Comparison of ENCODE assay signal across 8 cellular contexts in genomic region chr3:48899298-48899697, GRCh38. TPM values are rescaled to one million over a fixed set of nuclear protein-coding genes. Genes with fewer than 3 reads are reported as not detected.
DNase-seq lines count a peak whose midpoint lies in the region; ATAC-seq and TF ChIP-seq lines count a peak whose summit lies in the region.

No MANE protein-coding gene starts in this region.

- TF ChIP-seq CTCF in SU-DHL-6 (IDR thresholded peaks at IDR 0.05; ENCODE audit: insufficient read depth, low read length, poor library complexity, severe bottlenecking), result no peak

- H3K4me3 ChIP-seq in SU-DHL-6 (ENCODE audit: insufficient read depth, low read length, poor library complexity, severe bottlenecking) (no peak overlapping the region), skeletal muscle tissue (ENCODE audit: low read length in 3 of 3) (peak overlapping the region; percentile 83 to 94 (median 92))

- DNase-seq in epithelial cell of prostate (ENCODE audit: low read depth, low spot score) (no peak), LoVo (ENCODE audit: low spot score) (no peak), NCI-H1930 (lab: John Stamatoyannopoulos, UW) (no peak), GF-D8 (lab: John Stamatoyannopoulos, UW) (no peak)

- peak overlapping the region; percentile 67; the same call in 1 of the 2 replicates for H3K9ac ChIP-seq in SU-DHL-6 (ENCODE audit: low read length)
- H3K9ac ChIP-seq in skeletal muscle tissue (ENCODE audit: low read depth in 1 of 3, low read length in 3 of 3), result no peak overlapping the region

- no peaks in the 10 kb centered on the region for H3K36me3 ChIP-seq in SU-DHL-6 (ENCODE audit: low read length)
- no peaks in the 10 kb centered on the region for H3K36me3 ChIP-seq in skeletal muscle tissue (ENCODE audit: control insufficient read depth in 3 of 3, insufficient read depth in 3 of 3, low read length in 3 of 3)

- H3K27ac ChIP-seq in SU-DHL-6 (ENCODE audit: low read depth, low read length) (peak overlapping the region; percentile 29), epithelial cell of prostate (peak overlapping the region; percentile 43), skeletal muscle tissue (ENCODE audit: low read depth, low read length) (peak overlapping the region; percentile 69)

- H3K9me3 ChIP-seq in SU-DHL-6 (ENCODE audit: insufficient read depth, low read length) (no peaks in the 10 kb centered on the region), skeletal muscle tissue (ENCODE audit: control insufficient read depth in 3 of 3, low read length in 3 of 3) (no peaks in the 10 kb centered on the region)

- peak overlapping the region; percentile 86 for H3K4me2 ChIP-seq in SU-DHL-6 (ENCODE audit: low read depth, low read length, poor library complexity, severe bottlenecking)

- ATAC-seq in GM21528 (IDR thresholded peaks at IDR 0.05; ENCODE audit: low FRiP score, unreplicated experiment) (peak; percentile 10), HG02970 (IDR thresholded peaks at IDR 0.05; ENCODE audit: low FRiP score, unreplicated experiment) (no peak)

- H2AFZ ChIP-seq in SU-DHL-6 (ENCODE audit: low read depth, low read length, severe bottlenecking), result peak overlapping the region; percentile 92

- H3K4me1 ChIP-seq in skeletal muscle tissue (ENCODE audit: control insufficient read depth in 3 of 3, insufficient read depth in 3 of 3, low read length in 3 of 3), result peaks cover 14 to 19% (median 16%) of the 10 kb centered on the region in 3 donors

- H4K20me1 ChIP-seq in SU-DHL-6 (ENCODE audit: low read depth, low read length), result no peaks in the 10 kb centered on the region

- H3K27me3 ChIP-seq in SU-DHL-6 (ENCODE audit: low read length), result no peaks in the 10 kb centered on the region
- no peaks in the 10 kb centered on the region for H3K27me3 ChIP-seq in skeletal muscle tissue (ENCODE audit: control insufficient read depth in 3 of 3, insufficient read depth in 3 of 3, low read length in 3 of 3)

- no peaks in the 10 kb centered on the region for H3K9me2 ChIP-seq in SU-DHL-6 (replicated peaks; ENCODE audit: insufficient read depth, low read length)

- peaks cover 10% of the 10 kb centered on the region; the same call in 1 of the 2 replicates for H3F3A ChIP-seq in SU-DHL-6 (ENCODE audit: insufficient read depth)

- H3K79me2 ChIP-seq in SU-DHL-6 (ENCODE audit: insufficient read depth, low read length), result peaks cover 7% of the 10 kb centered on the region; the same call in 1 of the 2 replicates

RNA-seq across cellular contexts. Expression of gene SLC25A20, which starts 0.6 kb away (rescaled TPM):
- total RNA-seq in skeletal muscle tissue, result 15.1 TPM

RNA-seq across cellular contexts. Expression of gene ARIH2, which starts 19.3 kb away (rescaled TPM):
- total RNA-seq in skeletal muscle tissue, result 51.7 TPM

RNA-seq across cellular contexts. Expression of gene PRKAR2A, which starts 51.6 kb away (rescaled TPM):
- total RNA-seq in skeletal muscle tissue, result 26.6 TPM
